8 cellular contexts compared by ENCODE assay signal in genomic region chr6:135182120-135182992, GRCh38. TPM values are rescaled to one million over a fixed set of nuclear protein-coding genes. Genes with fewer than 3 reads are reported as not detected.
DNase-seq lines count a peak whose midpoint lies in the region; ATAC-seq and TF ChIP-seq lines count a peak whose summit lies in the region.

No MANE protein-coding gene starts in this region.

- H3K9me3 ChIP-seq in heart right ventricle (no peaks in the 10 kb centered on the region), sigmoid colon (no peaks in the 10 kb centered on the region)

- peaks cover 0 to 58% (median 55%) of the 10 kb centered on the region in 7 donors for H3K27me3 ChIP-seq in heart right ventricle
- H3K27me3 ChIP-seq in sigmoid colon, result peaks cover 27 to 56% (median 43%) of the 10 kb centered on the region in 3 donors

- intact Hi-C loops in activated T-helper 2 cell treated with anti-CD3 and anti-CD28 coated beads, Interferon-gamma antibody, Interleukin-2, Interleukin-4, amounts not matched to agents 10 μg/mL and 5 μg/mL and 100 μg/mL, durations not matched to agents 14 hours and 24 hours and 36 hours (cut with micrococcal nuclease), result loop anchor here (2.0 to 10.0 kb wide), 7 partner anchors 14 to 1102 kb away; partner anchors contain the start of gene BCLAF1
- intact Hi-C loops in heart right ventricle (cut with DNase I), result no loop called here
- intact Hi-C loops in sigmoid colon (cut with DNase I), result no loop called here

- DNase-seq in DMS79 treated with DMSO at 0.1 percent for 48 hours (lab: John Stamatoyannopoulos, UW) (peak; percentile 24), DMS79 (lab: John Stamatoyannopoulos, UW) (no peak), NCI-H510A treated with DMSO at 0.1 percent for 48 hours (lab: John Stamatoyannopoulos, UW) (peak; percentile 24), heart right ventricle (peak in 1 of 2 donors; percentile 25), sigmoid colon (no peak), kidney glomerular epithelial cell (lab: John Stamatoyannopoulos, UW) (no peak)
- peak; percentile 35 for DNase-seq in activated T-helper 2 cell treated with anti-CD3 and anti-CD28 coated beads, Interferon-gamma antibody, Interleukin-2, Interleukin-4, amounts not matched to agents 10 μg/mL and 5 μg/mL and 100 μg/mL, durations not matched to agents 14 hours and 24 hours and 36 hours (ENCODE audit: low spot score)

- H3K27me3 Mint-ChIP-seq in activated T-helper 2 cell treated with anti-CD3 and anti-CD28 coated beads, Interferon-gamma antibody, Interleukin-2, Interleukin-4, amounts not matched to agents 10 μg/mL and 5 μg/mL and 100 μg/mL, durations not matched to agents 14 hours and 24 hours and 36 hours (ENCODE audit: low read depth), result no peaks in the 10 kb centered on the region

- peak overlapping the region; percentile 97 for H3K4me3 Mint-ChIP-seq in activated T-helper 2 cell treated with anti-CD3 and anti-CD28 coated beads, Interferon-gamma antibody, Interleukin-2, Interleukin-4, amounts not matched to agents 10 μg/mL and 5 μg/mL and 100 μg/mL, durations not matched to agents 14 hours and 24 hours and 36 hours (ENCODE audit: low read depth)

- H3K27ac Mint-ChIP-seq in activated T-helper 2 cell treated with anti-CD3 and anti-CD28 coated beads, Interferon-gamma antibody, Interleukin-2, Interleukin-4, amounts not matched to agents 10 μg/mL and 5 μg/mL and 100 μg/mL, durations not matched to agents 14 hours and 24 hours and 36 hours, result peak overlapping the region; percentile 95

- ATAC-seq in HG02763 (IDR thresholded peaks at IDR 0.05; ENCODE audit: unreplicated experiment), result peak; percentile 14
- peak in 5 of 8 donors; percentile 7 to 69 (median 29) for ATAC-seq in heart right ventricle

- 1% methylated on average over 77 of the region's 77 CpGs for WGBS in heart right ventricle, 2 donors
- WGBS in sigmoid colon, 2 donors, result 0% methylated on average over 77 of the region's 77 CpGs

- peaks cover 40% of the 10 kb centered on the region for H3K4me1 Mint-ChIP-seq in activated T-helper 2 cell treated with anti-CD3 and anti-CD28 coated beads, Interferon-gamma antibody, Interleukin-2, Interleukin-4, amounts not matched to agents 10 μg/mL and 5 μg/mL and 100 μg/mL, durations not matched to agents 14 hours and 24 hours and 36 hours (ENCODE audit: low read depth)

- H3K4me1 ChIP-seq in heart right ventricle (peaks cover 0 to 35% (median 26%) of the 10 kb centered on the region in 9 donors), sigmoid colon (peaks cover 0 to 34% (median 27%) of the 10 kb centered on the region in 4 donors)

- peaks cover 49% of the 10 kb centered on the region for H3K36me3 Mint-ChIP-seq in activated T-helper 2 cell treated with anti-CD3 and anti-CD28 coated beads, Interferon-gamma antibody, Interleukin-2, Interleukin-4, amounts not matched to agents 10 μg/mL and 5 μg/mL and 100 μg/mL, durations not matched to agents 14 hours and 24 hours and 36 hours (ENCODE audit: low read depth)

- H3K27ac ChIP-seq in heart right ventricle (peak overlapping the region in 1 of 10 donors; percentile 2), sigmoid colon (no peak overlapping the region)

- TF ChIP-seq EP300 in sigmoid colon (IDR thresholded peaks at IDR 0.05), result no peak

- TF ChIP-seq POLR2A in sigmoid colon (IDR thresholded peaks at IDR 0.05), result no peak

- TF ChIP-seq CTCF in heart right ventricle (IDR thresholded peaks at IDR 0.05) (no peak), sigmoid colon (IDR thresholded peaks at IDR 0.05) (no peak)

- H3K4me3 ChIP-seq in heart right ventricle, result peak overlapping the region in 9 of 10 donors; percentile 51 to 67 (median 57)
- H3K4me3 ChIP-seq in sigmoid colon, result peak overlapping the region; percentile 0 to 62 (median 58)

- no peaks in the 10 kb centered on the region for H3K9me3 Mint-ChIP-seq in activated T-helper 2 cell treated with anti-CD3 and anti-CD28 coated beads, Interferon-gamma antibody, Interleukin-2, Interleukin-4, amounts not matched to agents 10 μg/mL and 5 μg/mL and 100 μg/mL, durations not matched to agents 14 hours and 24 hours and 36 hours

- H3K36me3 ChIP-seq in heart right ventricle (no peaks in the 10 kb centered on the region), sigmoid colon (no peaks in the 10 kb centered on the region)

RNA-seq across cellular contexts. Expression of gene MYB, which starts 1.2 kb away (rescaled TPM):
- total RNA-seq in activated T-helper 2 cell treated with anti-CD3 and anti-CD28 coated beads, Interferon-gamma antibody, Interleukin-2, Interleukin-4, amounts not matched to agents 10 μg/mL and 5 μg/mL and 100 μg/mL, durations not matched to agents 14 hours and 24 hours and 36 hours, result 82.5 and 84.5 TPM in 2 replicates
- total RNA-seq in heart right ventricle (under 1 TPM in 3 of 10 donors, not detected in 7; 0.13 to 0.39 (median 0.13) TPM), sigmoid colon (1 to 10 TPM in 1 of 4 donors, under 1 TPM in 1, not detected in 2; 0.55 to 1.4 TPM)
- polyA plus RNA-seq in heart right ventricle (under 1 TPM in 1 of 2 donors, not detected in 1; 0.01 TPM), sigmoid colon (10 to 100 TPM; 12.0 to 27.8 (median 22.0) TPM)

Comparison
In these comparisons a context has a peak if more than half of its experiments do, and no peak if none do; other contexts are left out.
1. DNase-seq: peak in DMS79 treated with DMSO at 0.1 percent for 48 hours (single experiment), NCI-H510A treated with DMSO at 0.1 percent for 48 hours (single experiment) and activated T-helper 2 cell treated with anti-CD3 and anti-CD28 coated beads, Interferon-gamma antibody, Interleukin-2, Interleukin-4, amounts not matched to agents 10 μg/mL and 5 μg/mL and 100 μg/mL, durations not matched to agents 14 hours and 24 hours and 36 hours (single experiment); none in DMS79 (single experiment), sigmoid colon (single experiment) and kidney glomerular epithelial cell (single experiment).
2. RNA of gene MYB, which starts 1.2 kb away (total RNA-seq): 82.5 to 84.5 TPM in activated T-helper 2 cell treated with anti-CD3 and anti-CD28 coated beads, Interferon-gamma antibody, Interleukin-2, Interleukin-4, amounts not matched to agents 10 μg/mL and 5 μg/mL and 100 μg/mL, durations not matched to agents 14 hours and 24 hours and 36 hours; 0.55 to 1.4 TPM in sigmoid colon and 0.13 to 0.39 TPM in heart right ventricle; every median in the first group is over 10 times any median in the second.